In the genomic region with DNA sequence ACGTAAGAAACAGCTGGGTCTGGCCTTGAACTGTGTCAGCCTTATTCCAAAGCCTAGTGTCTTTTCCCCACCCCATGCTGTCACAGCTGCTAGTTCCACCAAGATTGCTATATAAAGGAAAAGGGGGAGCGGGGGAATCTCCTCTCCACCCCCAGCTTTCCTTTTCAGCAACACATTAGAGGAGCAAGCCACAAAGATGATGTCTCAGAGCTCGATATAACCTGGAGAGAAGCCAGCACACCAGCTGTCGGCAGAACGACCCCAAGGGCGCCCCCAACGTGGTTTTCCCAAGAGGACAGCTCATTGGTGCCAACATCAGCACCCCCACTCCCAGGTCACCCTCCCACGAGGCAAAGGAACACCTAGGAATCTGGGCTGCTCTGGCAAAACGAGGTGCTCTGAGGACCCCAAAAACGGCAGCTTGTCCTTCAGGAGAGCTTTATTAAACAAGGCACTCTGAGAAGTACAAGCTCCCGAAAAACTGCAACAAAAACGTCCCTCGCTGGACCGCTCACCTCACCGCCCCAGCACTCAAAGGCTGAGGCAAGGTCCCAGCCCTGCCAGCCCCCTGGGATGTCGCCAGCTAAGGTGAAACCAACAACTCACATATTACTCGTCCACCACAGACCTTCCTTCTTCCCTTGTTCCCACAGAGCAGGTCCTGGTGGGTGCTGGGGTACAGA, we compare ENCODE assay signal across 11 cellular contexts. TPM values are rescaled to one million over a fixed set of nuclear protein-coding genes. Genes with fewer than 3 reads are reported as not detected.
A peak's percentile ranks its signal among the peaks of the same experiment; 100 is the strongest.
DNase-seq lines count a peak whose midpoint lies in the region; ATAC-seq and TF ChIP-seq lines count a peak whose summit lies in the region.
"Had no signal": no experiment of that assay in that cellular context is flagged by ENCODE, and none has a peak within 500 bp of the region (broad histone marks: within the 10 kb centered on the region; RNA-seq: fewer than 3 reads in every experiment).

No MANE protein-coding gene starts in this region.

- no peaks in the 10 kb centered on the region for H3K36me3 ChIP-seq in SJCRH30
- H3K36me3 ChIP-seq in gastroesophageal sphincter = no peaks in the 10 kb centered on the region
- no peaks in the 10 kb centered on the region for H3K36me3 ChIP-seq in rectal smooth muscle tissue (ENCODE audit: control insufficient read depth, insufficient read depth, low read length)

- no peak overlapping the region for H3K27ac ChIP-seq in SJCRH30
- peak overlapping the region in 3 of 4 donors; percentile 72 to 84 (median 81) for H3K27ac ChIP-seq in gastroesophageal sphincter
- H3K27ac ChIP-seq in rectal smooth muscle tissue (ENCODE audit: low read depth, low read length) = peak overlapping the region; percentile 78

- H3K27me3 ChIP-seq in SJCRH30 (peaks cover 5% of the 10 kb centered on the region), gastroesophageal sphincter (no peaks in the 10 kb centered on the region), rectal smooth muscle tissue (ENCODE audit: control insufficient read depth, insufficient read depth, low read length) (no peaks in the 10 kb centered on the region)

- no peak for TF ChIP-seq EP300 in gastroesophageal sphincter (IDR thresholded peaks at IDR 0.05)

- WGBS in gastroesophageal sphincter (ENCODE audit: low coverage in 1 of 2), 2 donors = 10 to 17% methylated on average over 2 to 6 of the region's 17 CpGs

- H3K4me3 ChIP-seq in SJCRH30 (no peak overlapping the region), gastroesophageal sphincter (peak overlapping the region; percentile 7 to 28), rectal smooth muscle tissue (ENCODE audit: low read length) (peak overlapping the region; percentile 43)

- ATAC-seq in gastroesophageal sphincter = peak; percentile 22
- ATAC-seq: esophagus mucosa had no signal

- H3K4me1 ChIP-seq in SJCRH30 (no peaks in the 10 kb centered on the region), gastroesophageal sphincter (peaks cover 5 to 42% (median 13%) of the 10 kb centered on the region in 3 donors), rectal smooth muscle tissue (ENCODE audit: control insufficient read depth, insufficient read depth, low read length) (peaks cover 2% of the 10 kb centered on the region)

- DNase-seq in AG08396 (ENCODE audit: low spot score) (peak; percentile 17), SJCRH30 (peak; percentile 10 to 25), G401 (ENCODE audit: low spot score) (no peak), NCI-H2107 (lab: John Stamatoyannopoulos, UW) (no peak), SKM-1 (lab: John Stamatoyannopoulos, UW; ENCODE audit: unreplicated experiment) (no peak), NCI-H774 (lab: John Stamatoyannopoulos, UW) (no peak)
- DNase-seq: activated naive CD4-positive, alpha-beta T cell treated with anti-CD3 and anti-CD28 coated beads, Interleukin-2, amount 50 U/mL, for 16 hours; COR-L47 had no signal

- TF ChIP-seq CTCF in gastroesophageal sphincter (IDR thresholded peaks at IDR 0.05) = no peak

- no peak overlapping the region for H3K9ac ChIP-seq in rectal smooth muscle tissue (ENCODE audit: low read length)

- in situ Hi-C loops in G401 (cut with HindIII; ENCODE audit: low sequenced_read_pairs) = no loop called here

- H3K9me3 ChIP-seq in SJCRH30 (replicated peaks) (no peaks in the 10 kb centered on the region), gastroesophageal sphincter (no peaks in the 10 kb centered on the region)

- TF ChIP-seq POLR2A in gastroesophageal sphincter (IDR thresholded peaks at IDR 0.05) = no peak

RNA-seq across cellular contexts. Expression of gene ATP9A, which starts 36.3 kb away (rescaled TPM):
- total RNA-seq in SJCRH30 (2014; rRNA removed; shearing (Covaris generic)) = 0.20 TPM in 1 of 2 replicates, not detected in the other
- 10 to 100 TPM; 49.3 to 80.2 (median 57.7) TPM for total RNA-seq in gastroesophageal sphincter
- total RNA-seq in G401 (2014; rRNA removed; shearing (Covaris generic)) = 12.6 and 15.7 TPM in 2 replicates

Comparison
In these comparisons a context has a peak if more than half of its experiments do, and no peak if none do; other contexts are left out.
1. DNase-seq: peak in AG08396 (single experiment) and SJCRH30 (2 of 2); none in G401 (single experiment), NCI-H2107 (single experiment), SKM-1 (single experiment) and NCI-H774 (single experiment).
2. RNA of gene ATP9A, which starts 36.3 kb away (total RNA-seq): 49.3 to 80.2 TPM in gastroesophageal sphincter and 12.6 to 15.7 TPM in G401; 0.20 TPM in SJCRH30; every median in the first group is over 10 times any median in the second.